In genomic region chr17:41888332-41888965, GRCh38 we compare ENCODE assay signal across 1 cellular context.
TF ChIP-seq lines count a peak whose summit lies in the region.

No MANE protein-coding gene starts in this region.

TF ChIP-seq in HepG2, 621 proteins besides CTCF, POLR2A, EP300 and RAD21 (continues in another document):
- 0 out of 2 replicates have a peak, but pooled peaks have one; percentile 37 for TF ChIP-seq ZNF800 (CRISPR knock-in tag; IDR thresholded peaks at IDR 0.05)
- TF ChIP-seq HNF4A (CRISPR knock-in tag; IDR thresholded peaks at IDR 0.05), result peak; percentile 42; the same call in 1 of the 2 replicates
- TF ChIP-seq ZNF605 (CRISPR knock-in tag; IDR thresholded peaks at IDR 0.05), result peak; percentile 57; the same call in 1 of the 2 replicates
- TF ChIP-seq YEATS4 (CRISPR knock-in tag; IDR thresholded peaks at IDR 0.05; ENCODE audit: borderline replicate concordance), result no peak
- peak; percentile 72; the same call in 1 of the 2 replicates for TF ChIP-seq ADNP (CRISPR knock-in tag; IDR thresholded peaks at IDR 0.05)
- 0 out of 2 replicates have a peak, but pooled peaks have one; percentile 54 for TF ChIP-seq SALL2 (CRISPR knock-in tag; IDR thresholded peaks at IDR 0.05)
- TF ChIP-seq ATF3 (CRISPR knock-in tag; IDR thresholded peaks at IDR 0.05), result peak; percentile 58; the same call in 1 of the 2 replicates
- TF ChIP-seq PAXIP1 (CRISPR knock-in tag; conservative IDR thresholded peaks at IDR 0.05), result 0 out of 2 replicates have a peak, but pooled peaks have one; percentile 21
- TF ChIP-seq ZMYM2 (CRISPR knock-in tag; IDR thresholded peaks at IDR 0.05), result 0 out of 2 replicates have a peak, but pooled peaks have one; percentile 50
- 0 out of 2 replicates have a peak, but pooled peaks have one; percentile 45 for TF ChIP-seq ZNF766 (CRISPR knock-in tag; IDR thresholded peaks at IDR 0.05; ENCODE audit: borderline replicate concordance)
- TF ChIP-seq ZNF407 (CRISPR knock-in tag; IDR thresholded peaks at IDR 0.05; ENCODE audit: not compliant biosample characterization), result no peak
- peak; percentile 48; the same call in 1 of the 2 replicates for TF ChIP-seq ZMYM3 (CRISPR knock-in tag; IDR thresholded peaks at IDR 0.05)
- TF ChIP-seq ISL2 (CRISPR knock-in tag; IDR thresholded peaks at IDR 0.05), result 0 out of 2 replicates have a peak, but pooled peaks have one; percentile 35
- TF ChIP-seq ZFP90 (CRISPR knock-in tag; IDR thresholded peaks at IDR 0.05; ENCODE audit: borderline replicate concordance), result 0 out of 2 replicates have a peak, but pooled peaks have one; percentile 70
- peak; percentile 82 for TF ChIP-seq ZNF770 (CRISPR knock-in tag; IDR thresholded peaks at IDR 0.05)
- no peak for TF ChIP-seq ESRRA (CRISPR knock-in tag; IDR thresholded peaks at IDR 0.05; ENCODE audit: low read depth)
- no peak for TF ChIP-seq ZNF839 (CRISPR knock-in tag; IDR thresholded peaks at IDR 0.05; ENCODE audit: borderline replicate concordance)
- no peak for TF ChIP-seq CHD2 (IDR thresholded peaks at IDR 0.05; ENCODE audit: low read depth, low read length)
- TF ChIP-seq ZFAT (CRISPR knock-in tag; conservative IDR thresholded peaks at IDR 0.05), result 0 out of 2 replicates have a peak, but pooled peaks have one; percentile 40
- TF ChIP-seq SOX5 (CRISPR knock-in tag; IDR thresholded peaks at IDR 0.05; ENCODE audit: borderline replicate concordance), result 0 out of 2 replicates have a peak, but pooled peaks have one; percentile 8
- TF ChIP-seq SOX6 (IDR thresholded peaks at IDR 0.05), result no peak
- peak; percentile 50; the same call in 1 of the 2 replicates for TF ChIP-seq SOX6 (CRISPR knock-in tag; IDR thresholded peaks at IDR 0.05)
- TF ChIP-seq ZNF276 (CRISPR knock-in tag; IDR thresholded peaks at IDR 0.05; ENCODE audit: low read depth), result no peak
- no peak for TF ChIP-seq GLMP (CRISPR knock-in tag; IDR thresholded peaks at IDR 0.05; ENCODE audit: borderline replicate concordance)
- TF ChIP-seq TFAP4 (IDR thresholded peaks at IDR 0.05; ENCODE audit: borderline replicate concordance, low read depth), result no peak
- TF ChIP-seq HDAC2 (CRISPR knock-in tag; IDR thresholded peaks at IDR 0.05), result 0 out of 2 replicates have a peak, but pooled peaks have one; percentile 11
- TF ChIP-seq ZFY (CRISPR knock-in tag; IDR thresholded peaks at IDR 0.05), result 0 out of 2 replicates have a peak, but pooled peaks have one; percentile 24
- TF ChIP-seq IKZF4 (CRISPR knock-in tag; IDR thresholded peaks at IDR 0.05; ENCODE audit: borderline replicate concordance, low read depth, not compliant biosample characterization), result no peak
- no peak for TF ChIP-seq ZNF484 (CRISPR knock-in tag; IDR thresholded peaks at IDR 0.05; ENCODE audit: borderline replicate concordance, low read depth)
- TF ChIP-seq CREB3 (CRISPR knock-in tag; IDR thresholded peaks at IDR 0.05), result no peak
- TF ChIP-seq ZNF432 (CRISPR knock-in tag; IDR thresholded peaks at IDR 0.05; ENCODE audit: borderline replicate concordance), result no peak
- peak; percentile 40; the same call in 1 of the 2 replicates for TF ChIP-seq HOXA3 (CRISPR knock-in tag; IDR thresholded peaks at IDR 0.05)
- no peak for TF ChIP-seq SMYD3 (CRISPR knock-in tag; IDR thresholded peaks at IDR 0.05)
- TF ChIP-seq ARNT2 (CRISPR knock-in tag; IDR thresholded peaks at IDR 0.05; ENCODE audit: low read depth), result no peak
- TF ChIP-seq RXRA (CRISPR knock-in tag; IDR thresholded peaks at IDR 0.05), result peak; percentile 15; the same call in 1 of the 2 replicates
- no peak for TF ChIP-seq ZNF562 (CRISPR knock-in tag; IDR thresholded peaks at IDR 0.05; ENCODE audit: borderline replicate concordance)
- TF ChIP-seq PHF5A (CRISPR knock-in tag; IDR thresholded peaks at IDR 0.05; ENCODE audit: low read depth, unreplicated experiment), result no peak
